In the genomic region with DNA sequence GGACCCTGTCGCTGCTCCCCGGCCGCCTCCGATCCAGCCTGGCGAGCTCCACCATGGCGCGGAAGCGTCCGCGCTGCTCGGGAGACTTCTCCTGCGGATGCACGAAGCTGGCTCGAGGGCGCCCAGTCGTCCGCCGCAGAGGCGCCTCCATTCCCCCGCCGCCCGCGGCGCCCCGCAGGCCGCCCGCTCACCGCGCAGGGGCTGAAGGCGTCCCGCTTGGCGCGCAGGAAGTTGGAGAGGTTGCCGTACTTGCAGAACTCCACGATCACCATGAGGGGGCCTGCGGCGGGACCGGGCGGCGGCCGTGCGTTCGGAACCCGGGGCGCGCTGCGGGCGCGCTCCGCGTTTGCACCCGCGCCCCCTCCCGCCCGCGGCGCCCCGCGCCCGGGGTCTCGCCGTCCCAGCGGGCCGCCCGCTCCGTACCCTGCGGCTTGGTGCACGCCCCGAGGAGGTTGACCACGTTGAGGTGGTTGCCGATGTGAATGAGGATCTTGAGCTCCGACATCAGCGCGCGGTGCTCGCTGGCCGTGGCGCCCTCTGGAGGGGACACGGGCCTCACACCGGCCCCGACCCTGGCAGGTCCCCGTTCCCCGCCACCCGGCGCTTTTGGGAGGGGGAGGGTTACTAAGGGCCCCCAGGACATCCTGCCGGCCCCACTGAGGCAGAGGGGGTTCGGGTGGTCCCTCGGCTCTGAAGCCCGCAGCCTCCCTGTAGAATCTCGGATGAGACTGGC, we compare ENCODE assay signal across 8 cellular contexts. TPM values are rescaled to one million over a fixed set of nuclear protein-coding genes. Genes with fewer than 3 reads are reported as not detected.
DNase-seq lines count a peak whose midpoint lies in the region; ATAC-seq, FAIRE-seq and TF ChIP-seq lines count a peak whose summit lies in the region.

No MANE protein-coding gene starts in this region.

- H3K36me3 ChIP-seq in neural cell (ENCODE audit: insufficient read depth, low read length) = no peaks in the 10 kb centered on the region

- peak overlapping the region; percentile 51 for H3K4me2 ChIP-seq in neural cell (ENCODE audit: low read length)

- no peak for TF ChIP-seq RAD21 in neural cell (conservative IDR thresholded peaks at IDR 0.05)

- no peaks in the 10 kb centered on the region for H3K9me2 ChIP-seq in neural cell (ENCODE audit: insufficient read depth, low read length)

- H3K9me3 ChIP-seq in neural cell (ENCODE audit: low read length) = no peaks in the 10 kb centered on the region

- peak overlapping the region; percentile 72 for H3K4me3 ChIP-seq in neural cell (ENCODE audit: low read length)

- TF ChIP-seq EP300 in neural cell (conservative IDR thresholded peaks at IDR 0.05; ENCODE audit: poor library complexity, severe bottlenecking) = peak; percentile 21

- no peak overlapping the region for H2AFZ ChIP-seq in neural cell (ENCODE audit: low read depth, low read length)

- H3K79me2 ChIP-seq in neural cell (replicated peaks; ENCODE audit: insufficient read depth, low read length) = no peaks in the 10 kb centered on the region

- in situ Hi-C loops in SK-MEL-5 (cut with HindIII; ENCODE audit: low pct_unique_long_range_greater_than_20kb, low sequenced_read_pairs) = no loop called here

- H3K27ac ChIP-seq in neural cell (ENCODE audit: low read length) = no peak overlapping the region

- H4K20me1 ChIP-seq in neural cell (ENCODE audit: insufficient read depth) = no peaks in the 10 kb centered on the region

- H3F3A ChIP-seq in neural cell (ENCODE audit: insufficient read depth, low read length, poor library complexity, severe bottlenecking) = no peaks in the 10 kb centered on the region

- peak; percentile 43 for DNase-seq in SK-MEL-5 (ENCODE audit: low read depth, low spot score)
- peak; percentile 9 for DNase-seq in cerebellum (ENCODE audit: low spot score)
- DNase-seq in GM19239 (ENCODE audit: insufficient read length, low spot score) = no peak
- no peak for DNase-seq in NOMO-1 (lab: John Stamatoyannopoulos, UW; ENCODE audit: unreplicated experiment in 2 of 2)
- DNase-seq in NCI-H774 (lab: John Stamatoyannopoulos, UW) = no peak
- DNase-seq in NCI-H510A (lab: John Stamatoyannopoulos, UW) = no peak

- no peak for FAIRE-seq in GM19239 (lab: Jason Lieb, UNC)

- ATAC-seq in GM19351 (IDR thresholded peaks at IDR 0.05; ENCODE audit: unreplicated experiment) = peak; percentile 68

- TF ChIP-seq CTCF in neural cell (IDR thresholded peaks at IDR 0.05; ENCODE audit: poor library complexity, severe bottlenecking) = peak; percentile 81

- H3K27me3 ChIP-seq in neural cell (ENCODE audit: insufficient read depth, low read depth, low read length) = peaks cover 3% of the 10 kb centered on the region

- H3K9ac ChIP-seq in neural cell (ENCODE audit: low read length) = peak overlapping the region; percentile 38

TF ChIP-seq in neural cell, 6 proteins besides CTCF, POLR2A, EP300 and RAD21:
- no peak for TF ChIP-seq EZH2 (IDR thresholded peaks at IDR 0.05; ENCODE audit: borderline replicate concordance, insufficient read depth, low read length, poor library complexity, severe bottlenecking)
- TF ChIP-seq TAF1 (IDR thresholded peaks at IDR 0.05; ENCODE audit: low read depth) = no peak
- TF ChIP-seq SMC3 (conservative IDR thresholded peaks at IDR 0.05; ENCODE audit: poor library complexity) = peak; percentile 56
- TF ChIP-seq REST (IDR thresholded peaks at IDR 0.05; ENCODE audit: borderline replicate concordance) = no peak
- TF ChIP-seq MXI1 (conservative IDR thresholded peaks at IDR 0.05; ENCODE audit: poor library complexity, severe bottlenecking) = no peak
TF ChIP-seq in neural cell: peak in this region for 1.

RNA-seq across cellular contexts. Expression of gene SCGB3A1, which starts 27.7 kb away (rescaled TPM):
- not detected in 2 replicates for total RNA-seq in SK-MEL-5 (2014; rRNA removed; shearing (Covaris generic))
- not detected in 2 replicates for polyA plus RNA-seq in SK-MEL-5 (2015; cell fraction: cytosol; rRNA removed)
- not detected in 2 replicates for polyA plus RNA-seq in SK-MEL-5 (2015; cell fraction: nucleus; rRNA removed)
- not detected for total RNA-seq in cerebellum
- polyA plus RNA-seq in neural cell = not detected in 2 replicates
- polyA minus RNA-seq in neural cell = not detected in 2 replicates

RNA-seq across cellular contexts. Expression of gene FLT4, which starts 30.4 kb away (rescaled TPM):
- 0.58 and 2.0 TPM in 2 replicates for total RNA-seq in SK-MEL-5 (2014; rRNA removed; shearing (Covaris generic))
- polyA plus RNA-seq in SK-MEL-5 (2015; cell fraction: cytosol; rRNA removed) = 1.3 and 1.5 TPM in 2 replicates
- polyA plus RNA-seq in SK-MEL-5 (2015; cell fraction: nucleus; rRNA removed) = 1.8 and 6.8 TPM in 2 replicates
- 8.1 TPM for total RNA-seq in cerebellum
- 0.04 and 4.1 TPM in 2 replicates for polyA plus RNA-seq in neural cell
- 0.24 and 2.3 TPM in 2 replicates for polyA minus RNA-seq in neural cell

Comparison
In these comparisons a context has a peak if more than half of its experiments do, and no peak if none do; other contexts are left out.
1. DNase-seq: peak in SK-MEL-5 (single experiment) and cerebellum (single experiment); none in GM19239 (single experiment), NOMO-1 (0 of 2), NCI-H774 (single experiment) and NCI-H510A (single experiment).